9 cellular contexts compared by ENCODE assay signal in genomic region chr3:128616516-128617269, GRCh38. TPM values are rescaled to one million over a fixed set of nuclear protein-coding genes. Genes with fewer than 3 reads are reported as not detected.
DNase-seq lines count a peak whose midpoint lies in the region; ATAC-seq and TF ChIP-seq lines count a peak whose summit lies in the region.
"Had no signal": no experiment of that assay in that cellular context is flagged by ENCODE, and none has a peak within 500 bp of the region (broad histone marks: within the 10 kb centered on the region; RNA-seq: fewer than 3 reads in every experiment).

No MANE protein-coding gene starts in this region.

- H3K27ac ChIP-seq in iPS-18a (ENCODE audit: low read length) (no peak overlapping the region), subcutaneous abdominal adipose tissue (ENCODE audit: low read depth, low read length) (no peak overlapping the region)

- H3K9ac ChIP-seq in iPS-18a (ENCODE audit: low read length) (peak overlapping the region; percentile 91), subcutaneous abdominal adipose tissue (ENCODE audit: low read length in 5 of 5) (peak overlapping the region in 4 of 5 donors; percentile 48 to 98 (median 78))

- TF ChIP-seq CTCF in activated B cell treated with CpG ODN at 0.5 μM for 24 hours (IDR thresholded peaks at IDR 0.05), result no peak

- intact Hi-C loops in activated CD4-positive, alpha-beta T cell treated with anti-CD3 and anti-CD28 coated beads, Interleukin-2, amount 10 ng/mL, durations not matched to agents 24 days and 14 days (cut with micrococcal nuclease), result loop anchor here (1.0 to 5.0 kb wide), 6 partner anchors 64 to 506 kb away; partner anchors contain the start of genes ACAD9, RAB43 and RAB7A
- intact Hi-C loops in activated B cell treated with CpG ODN at 0.5 μM for 24 hours (cut with micrococcal nuclease), result loop anchor here (1.0 to 5.0 kb wide), 9 partner anchors 34 to 631 kb away; partner anchors contain the start of genes ACAD9, COPG1, RAB7A and RPN1

- peaks cover 38% of the 10 kb centered on the region for H3K36me3 Mint-ChIP-seq in activated CD4-positive, alpha-beta T cell treated with anti-CD3 and anti-CD28 coated beads, Interleukin-2, amount 10 ng/mL, durations not matched to agents 24 days and 14 days (ENCODE audit: low read depth)
- H3K36me3 Mint-ChIP-seq in activated B cell treated with CpG ODN at 0.5 μM for 24 hours (ENCODE audit: low read depth), result peaks cover 35% of the 10 kb centered on the region

- CTCF ChIA-PET in activated B cell treated with CpG ODN at 0.5 μM for 24 hours (lab: Charles Lee), result interaction anchor here (1.3 to 2.2 kb wide), 9 partner anchors 12 to 262 kb away, joined by 3 to 17 read pairs (median 5); partner anchors contain the start of gene ACAD9

- H3K27me3 ChIP-seq in iPS-18a (ENCODE audit: control insufficient read depth, insufficient read depth, low read length) (no peaks in the 10 kb centered on the region), subcutaneous abdominal adipose tissue (ENCODE audit: control insufficient read depth in 5 of 5, insufficient read depth in 4 of 5, low read length in 5 of 5) (no peaks in the 10 kb centered on the region)

- H3K4me3 ChIP-seq in iPS-18a (ENCODE audit: low read length) (peak overlapping the region; percentile 94), subcutaneous abdominal adipose tissue (ENCODE audit: low read depth in 1 of 5, low read length in 5 of 5) (peak overlapping the region in 4 of 5 donors; percentile 56 to 94 (median 90))

- H3K27ac Mint-ChIP-seq in activated CD4-positive, alpha-beta T cell treated with anti-CD3 and anti-CD28 coated beads, Interleukin-2, amount 10 ng/mL, durations not matched to agents 24 days and 14 days, result peak overlapping the region; percentile 96
- peak overlapping the region; percentile 88 for H3K27ac Mint-ChIP-seq in activated B cell treated with CpG ODN at 0.5 μM for 24 hours

- H3K36me3 ChIP-seq in iPS-18a (ENCODE audit: control insufficient read depth, low read depth, low read length) (peaks cover 24% of the 10 kb centered on the region), subcutaneous abdominal adipose tissue (ENCODE audit: control insufficient read depth in 5 of 5, insufficient read depth in 5 of 5, low read length in 5 of 5) (peaks cover 0 to 25% (median 21%) of the 10 kb centered on the region in 5 donors)

- peak overlapping the region; percentile 95 for H3K4me3 Mint-ChIP-seq in activated CD4-positive, alpha-beta T cell treated with anti-CD3 and anti-CD28 coated beads, Interleukin-2, amount 10 ng/mL, durations not matched to agents 24 days and 14 days
- H3K4me3 Mint-ChIP-seq in activated B cell treated with CpG ODN at 0.5 μM for 24 hours, result peak overlapping the region; percentile 91

- peaks cover 34% of the 10 kb centered on the region for H3K4me1 Mint-ChIP-seq in activated CD4-positive, alpha-beta T cell treated with anti-CD3 and anti-CD28 coated beads, Interleukin-2, amount 10 ng/mL, durations not matched to agents 24 days and 14 days
- peaks cover 23% of the 10 kb centered on the region for H3K4me1 Mint-ChIP-seq in activated B cell treated with CpG ODN at 0.5 μM for 24 hours

- peak; percentile 72 for DNase-seq in activated CD4-positive, alpha-beta T cell treated with anti-CD3 and anti-CD28 coated beads, Interleukin-2, amount 10 ng/mL, durations not matched to agents 24 days and 14 days
- no peak for DNase-seq in activated CD4-positive, alpha-beta T cell treated with anti-CD3 and anti-CD28 coated beads for 4 hours
- DNase-seq in activated B cell treated with CpG ODN at 0.5 μM for 24 hours (no peak), epidermal melanocyte (ENCODE audit: insufficient read length, low spot score) (no peak)

- ATAC-seq in activated B cell treated with CpG ODN at 0.5 μM for 24 hours (ENCODE audit: low read depth) (no peak), GM19395 (IDR thresholded peaks at IDR 0.05; ENCODE audit: unreplicated experiment) (no peak)
- ATAC-seq in activated CD4-positive, CD25-positive, alpha-beta regulatory T cell treated with anti-CD3 and anti-CD28 coated beads, Interleukin-2, amount 50 U/mL, for 24 hours, result no peak

- no peaks in the 10 kb centered on the region for H3K9me3 Mint-ChIP-seq in activated CD4-positive, alpha-beta T cell treated with anti-CD3 and anti-CD28 coated beads, Interleukin-2, amount 10 ng/mL, durations not matched to agents 24 days and 14 days
- H3K9me3 Mint-ChIP-seq in activated B cell treated with CpG ODN at 0.5 μM for 24 hours, result no peaks in the 10 kb centered on the region
- H3K9me3 Mint-ChIP-seq: type B pancreatic cell had no signal

- POLR2A ChIA-PET in activated B cell treated with CpG ODN at 0.5 μM for 24 hours (lab: Charles Lee), result interaction anchor here (1.7 to 1.9 kb wide), 2 partner anchors 64 to 263 kb away, joined by 10 to 20 read pairs; partner anchors contain the start of gene ACAD9

- H3K27me3 Mint-ChIP-seq in activated CD4-positive, alpha-beta T cell treated with anti-CD3 and anti-CD28 coated beads, Interleukin-2, amount 10 ng/mL, durations not matched to agents 24 days and 14 days, result no peaks in the 10 kb centered on the region
- no peaks in the 10 kb centered on the region for H3K27me3 Mint-ChIP-seq in activated B cell treated with CpG ODN at 0.5 μM for 24 hours
- H3K27me3 Mint-ChIP-seq: type B pancreatic cell had no signal

- H3K9me3 ChIP-seq in iPS-18a (ENCODE audit: control insufficient read depth, low read depth, low read length), result no peaks in the 10 kb centered on the region
- H3K9me3 ChIP-seq in subcutaneous abdominal adipose tissue (ENCODE audit: control insufficient read depth in 5 of 5, low read length in 5 of 5), result no peaks in the 10 kb centered on the region

- no peaks in the 10 kb centered on the region for H3K4me1 ChIP-seq in iPS-18a (ENCODE audit: control insufficient read depth, low read depth, low read length)
- H3K4me1 ChIP-seq in subcutaneous abdominal adipose tissue (ENCODE audit: control insufficient read depth in 5 of 5, insufficient read depth in 5 of 5, low read length in 5 of 5), result peaks cover 5 to 25% (median 24%) of the 10 kb centered on the region in 5 donors

RNA-seq across cellular contexts. Expression of gene RPN1, which starts 33.9 kb away (rescaled TPM):
- 192 and 194 TPM in 2 replicates for total RNA-seq in activated CD4-positive, alpha-beta T cell treated with anti-CD3 and anti-CD28 coated beads, Interleukin-2, amount 10 ng/mL, durations not matched to agents 24 days and 14 days
- total RNA-seq in activated B cell treated with CpG ODN at 0.5 μM for 24 hours, result 93.4 and 95.2 TPM in 2 replicates
